ENCODE assay signal across 11 cellular contexts in genomic region chr6:55882731-55883595, GRCh38. TPM values are rescaled to one million over a fixed set of nuclear protein-coding genes. Genes with fewer than 3 reads are reported as not detected.
DNase-seq lines count a peak whose midpoint lies in the region; ATAC-seq, FAIRE-seq and TF ChIP-seq lines count a peak whose summit lies in the region.
"Had no signal": no experiment of that assay in that cellular context is flagged by ENCODE, and none has a peak within 500 bp of the region (broad histone marks: within the 10 kb centered on the region; RNA-seq: fewer than 3 reads in every experiment).

No MANE protein-coding gene starts in this region.

- no peak overlapping the region for H3K9ac ChIP-seq in keratinocyte (ENCODE audit: control insufficient read depth, extremely low read depth, insufficient read depth, low read length)

- no peak overlapping the region for H2AFZ ChIP-seq in keratinocyte (ENCODE audit: control insufficient read depth, low read length)

- no peak for ATAC-seq in HG02763 (IDR thresholded peaks at IDR 0.05; ENCODE audit: unreplicated experiment)
- ATAC-seq: stimulated activated naive CD8-positive, alpha-beta T cell treated with anti-CD3 and anti-CD28 coated beads, Interleukin-15, amount 100 ng/mL, for 72 hours had no signal

- FAIRE-seq in keratinocyte (lab: Jason Lieb, UNC): peak; percentile 74

- H3K4me2 ChIP-seq in keratinocyte (ENCODE audit: control insufficient read depth, extremely low read depth, insufficient read depth, low read depth, low read length): peak overlapping the region; percentile 23

- H3K4me1 ChIP-seq in keratinocyte (ENCODE audit: control insufficient read depth, extremely low read depth, insufficient read depth, low read length): peaks cover 13% of the 10 kb centered on the region

- H3K9me1 ChIP-seq in keratinocyte (ENCODE audit: control insufficient read depth, extremely low read depth, insufficient read depth, low read length): no peaks in the 10 kb centered on the region

- no peak for TF ChIP-seq CTCF in keratinocyte (optimal IDR thresholded peaks at IDR 0.05 in 1 of 3, IDR thresholded peaks at IDR 0.05 in 1 of 3, conservative IDR thresholded peaks at IDR 0.05 in 1 of 3; ENCODE audit: extremely low read depth in 1 of 3, insufficient read depth in 2 of 3, low read length in 3 of 3)

- H3K36me3 ChIP-seq in keratinocyte (ENCODE audit: control insufficient read depth in 2 of 2, extremely low read depth in 1 of 2, insufficient read depth in 2 of 2, low read length in 2 of 2): no peaks in the 10 kb centered on the region
- H3K36me3 ChIP-seq in H7 (replicated peaks; ENCODE audit: control insufficient read depth, insufficient read depth, low read length): no peaks in the 10 kb centered on the region

- H3K9me3 ChIP-seq in keratinocyte (ENCODE audit: control insufficient read depth, low read depth, low read length): no peaks in the 10 kb centered on the region

- DNase-seq in A172 (ENCODE audit: low spot score) (peak; percentile 90), HT1080 (ENCODE audit: low read depth) (peak; percentile 85), brain pericyte (ENCODE audit: low read depth, low spot score) (peak; percentile 47), keratinocyte (ENCODE audit: low read depth, low spot score) (no peak), NCI-H2029 treated with DMSO at 0.1 percent for 48 hours (lab: John Stamatoyannopoulos, UW) (no peak), H7 (no peak)
- no peak for DNase-seq in activated CD4-positive, CD25-positive, alpha-beta regulatory T cell treated with anti-CD3 and anti-CD28 coated beads, Interleukin-2, amount 50 U/mL, for 72 hours
- DNase-seq: NCI-H69; stimulated activated naive CD8-positive, alpha-beta T cell treated with anti-CD3 and anti-CD28 coated beads, Interleukin-15, amount 100 ng/mL, for 72 hours had no signal

- H3K4me3 ChIP-seq in keratinocyte (ENCODE audit: control insufficient read depth in 2 of 3, extremely low read depth in 1 of 3, insufficient read depth in 2 of 3, low read depth in 1 of 3, low read length in 3 of 3): no peak overlapping the region
- no peak overlapping the region for H3K4me3 ChIP-seq in H7 (ENCODE audit: insufficient read depth, low read depth, low read length)

- no peaks in the 10 kb centered on the region for H3K79me2 ChIP-seq in keratinocyte (ENCODE audit: control insufficient read depth, insufficient read depth, low read length)

- dilution Hi-C loops in keratinocyte (cut with MboI; ENCODE audit: extremely low pct_ligation_motif_present, low sequenced_read_pairs): no loop called here

- H3K27me3 ChIP-seq in keratinocyte (ENCODE audit: control insufficient read depth, extremely low read depth, insufficient read depth, low read length): no peaks in the 10 kb centered on the region
- no peaks in the 10 kb centered on the region for H3K27me3 ChIP-seq in H7 (ENCODE audit: control insufficient read depth, insufficient read depth, low read length)

- H3K27ac ChIP-seq in keratinocyte (ENCODE audit: control insufficient read depth, insufficient read depth, low read length): no peak overlapping the region

- no peaks in the 10 kb centered on the region for H4K20me1 ChIP-seq in keratinocyte (ENCODE audit: control insufficient read depth, extremely low read depth, insufficient read depth, low read length)

RNA-seq across cellular contexts. Expression of gene BMP5, which starts 7.6 kb away (rescaled TPM):
- total RNA-seq in A172 (2014; rRNA removed; shearing (Covaris generic)): 0.17 TPM in 1 of 2 replicates, not detected in the other
- total RNA-seq in HT1080 (2014; rRNA removed; shearing (Covaris generic)): 0.03 TPM in 1 of 2 replicates, not detected in the other
- polyA plus RNA-seq in HT1080 (2015; cell fraction: cytosol; rRNA removed): not detected in 2 replicates
- polyA plus RNA-seq in HT1080 (2015; cell fraction: nucleus; rRNA removed): 0.02 TPM in 2 replicates
- polyA plus RNA-seq in keratinocyte: not detected in 3 replicates
- polyA plus RNA-seq in keratinocyte (2011; ENCODE audit: low read depth): not detected
- polyA plus RNA-seq in keratinocyte (2011; cell fraction: cytosol; rRNA removed): not detected in 2 replicates
- not detected in 2 replicates for polyA plus RNA-seq in keratinocyte (2011; cell fraction: nucleus; rRNA removed)
- polyA plus RNA-seq in keratinocyte (2012; ENCODE audit: low replicate concordance): not detected in 2 replicates
- polyA minus RNA-seq in keratinocyte: not detected in 3 replicates
- polyA minus RNA-seq in keratinocyte (2011; cell fraction: cytosol; rRNA and poly(A)+ RNA removed): 0.38 TPM
- polyA minus RNA-seq in keratinocyte (2011; cell fraction: nucleus; rRNA and poly(A)+ RNA removed): 0.11 TPM in 1 of 2 replicates, not detected in the other
- total RNA-seq in H7 (2014; rRNA removed; shearing (Covaris generic)): 0.10 TPM in 1 of 2 replicates, not detected in the other
- total RNA-seq: activated T-helper 1 cell treated with anti-CD3 and anti-CD28 coated beads, Interleukin-12 subunit alpha, Interleukin-12 subunit beta, Interleukin-2, Interleukin-4 antibody, amounts not matched to agents 30 ng/mL and 10 ng/mL and 1 ng/mL, durations not matched to agents 14 hours and 24 hours and 36 hours had no signal

Comparison
In these comparisons a context has a peak if more than half of its experiments do, and no peak if none do; other contexts are left out.
1. DNase-seq: peak in A172 (single experiment), HT1080 (single experiment) and brain pericyte (single experiment); none in keratinocyte (single experiment), NCI-H2029 treated with DMSO at 0.1 percent for 48 hours (single experiment), H7 (single experiment) and activated CD4-positive, CD25-positive, alpha-beta regulatory T cell treated with anti-CD3 and anti-CD28 coated beads, Interleukin-2, amount 50 U/mL, for 72 hours (single experiment).